In the genomic region with DNA sequence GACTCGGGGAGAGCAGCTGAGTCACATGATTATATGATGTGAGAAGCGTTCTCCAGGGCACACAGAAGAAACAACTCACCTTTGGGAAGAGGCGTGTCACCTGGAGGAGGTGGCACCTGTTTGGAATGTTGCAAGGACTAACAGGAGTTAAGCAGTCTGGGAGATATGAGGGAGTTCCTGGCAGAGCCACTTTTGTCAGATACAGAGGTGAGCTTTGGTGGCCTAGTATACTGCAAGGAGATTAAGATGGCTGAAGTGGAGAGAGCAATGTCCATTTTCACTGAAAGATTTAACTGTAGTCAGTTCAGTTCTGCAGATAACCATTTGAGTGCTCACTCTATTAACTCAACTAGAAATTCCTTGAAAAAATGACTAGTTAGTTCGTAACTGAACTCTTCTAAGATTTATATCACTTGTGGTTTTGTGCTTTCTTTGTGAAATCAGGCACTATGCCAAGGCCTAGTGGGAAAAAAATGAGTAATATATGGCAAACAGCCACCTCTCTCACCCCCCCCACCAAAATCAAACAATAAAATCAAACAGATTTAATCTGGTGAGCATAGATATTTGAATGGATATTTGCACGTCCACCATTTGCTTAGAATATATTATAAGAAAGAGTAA, we compare ENCODE assay signal across 9 cellular contexts.
DNase-seq lines count a peak whose midpoint lies in the region; ATAC-seq and TF ChIP-seq lines count a peak whose summit lies in the region.
"Had no signal": no experiment of that assay in that cellular context is flagged by ENCODE, and none has a peak within 500 bp of the region (broad histone marks: within the 10 kb centered on the region; RNA-seq: fewer than 3 reads in every experiment).

No MANE protein-coding gene starts in this region.

- H3K4me3 ChIP-seq in GM23248: no peak overlapping the region
- H3K4me3 ChIP-seq in testis: no peak overlapping the region

- H3K9ac ChIP-seq in GM23248: no peak overlapping the region

- peaks cover 18% of the 10 kb centered on the region for H3K36me3 ChIP-seq in GM23248 (ENCODE audit: low read depth)
- no peaks in the 10 kb centered on the region for H3K36me3 ChIP-seq in testis (ENCODE audit: low read depth, missing control alignments)

- DNase-seq in GM23248 (peak; percentile 63), T-helper 17 cell (no peak), iPS-NIHi11 (ENCODE audit: low spot score) (peak; percentile 11), testis (no peak), SKM-1 (lab: John Stamatoyannopoulos, UW; ENCODE audit: unreplicated experiment) (no peak), SKM-1 treated with dmso at 0.1 percent for 144 hours (lab: John Stamatoyannopoulos, UW; ENCODE audit: unreplicated experiment) (no peak)
- DNase-seq: NCI-H524 had no signal

- H3K9me3 ChIP-seq in GM23248 (ENCODE audit: low read depth) (no peaks in the 10 kb centered on the region), T-helper 17 cell (ENCODE audit: control insufficient read depth, low read length, poor library complexity, severe bottlenecking) (no peaks in the 10 kb centered on the region), testis (no peaks in the 10 kb centered on the region)

- H3K4me3 Mint-ChIP-seq in T-helper 17 cell: peak overlapping the region; percentile 12

- peaks cover 5% of the 10 kb centered on the region; the same call in 1 of the 2 replicates for H3F3A ChIP-seq in GM23248 (ENCODE audit: insufficient read depth)

- H3K27ac ChIP-seq in 22Rv1: peak overlapping the region; percentile 17; the same call in 1 of the 2 replicates
- H3K27ac ChIP-seq in GM23248: no peak overlapping the region
- H3K27ac ChIP-seq in testis: no peak overlapping the region

- intact Hi-C loops in testis (cut with DNase I; ENCODE audit: low total_unique reads): no loop called here

- H4K20me1 ChIP-seq in GM23248 (ENCODE audit: insufficient read depth): no peaks in the 10 kb centered on the region

- no peak overlapping the region for H3K4me2 ChIP-seq in GM23248 (ENCODE audit: unreplicated experiment)

- TF ChIP-seq POLR2A in testis (IDR thresholded peaks at IDR 0.05): no peak

- H3K4me1 ChIP-seq in GM23248 (ENCODE audit: insufficient read depth) (peaks cover 8% of the 10 kb centered on the region), testis (no peaks in the 10 kb centered on the region)

- ATAC-seq in T-helper 17 cell (peak; percentile 33), HG03159 (IDR thresholded peaks at IDR 0.05; ENCODE audit: unreplicated experiment) (no peak)

- H3K79me2 ChIP-seq in GM23248 (ENCODE audit: insufficient read depth): no peaks in the 10 kb centered on the region

- H3K4me1 Mint-ChIP-seq in T-helper 17 cell: peaks cover 11% of the 10 kb centered on the region

- H3K27me3 ChIP-seq in GM23248 (replicated peaks; ENCODE audit: insufficient read depth) (no peaks in the 10 kb centered on the region), testis (no peaks in the 10 kb centered on the region)

- H3K9me2 ChIP-seq in GM23248 (ENCODE audit: insufficient read depth): no peaks in the 10 kb centered on the region

- H3K27ac Mint-ChIP-seq in T-helper 17 cell: no peak overlapping the region

- no peak overlapping the region for H2AFZ ChIP-seq in GM23248

- WGBS in GM23248 (ENCODE audit: low coverage in 1 of 2, low lambda C conversion rate in 2 of 2, missing lambda C conversion rate in 2 of 2), 2 experiments: 69 to 72% methylated on average over 5 of the region's 5 CpGs
- WGBS in testis, 2 donors: 73 to 80% methylated on average over 5 of the region's 5 CpGs

- no peaks in the 10 kb centered on the region for H3K36me3 Mint-ChIP-seq in T-helper 17 cell (ENCODE audit: low read depth)

- H3K27me3 Mint-ChIP-seq in T-helper 17 cell: no peaks in the 10 kb centered on the region

- in situ Hi-C loops in GM23248 (cut with MboI): no loop called here

- no peak for TF ChIP-seq CTCF in 22Rv1 (IDR thresholded peaks at IDR 0.05)
- no peak for TF ChIP-seq CTCF in testis (IDR thresholded peaks at IDR 0.05)

Comparison
In these comparisons a context has a peak if more than half of its experiments do, and no peak if none do; other contexts are left out.
1. DNase-seq: peak in GM23248 (single experiment) and iPS-NIHi11 (single experiment); none in T-helper 17 cell (0 of 3), testis (single experiment), SKM-1 (single experiment) and SKM-1 treated with dmso at 0.1 percent for 144 hours (single experiment).